Comparison of ENCODE assay signal across 8 cellular contexts in genomic region chr5:65481635-65482271, GRCh38. TPM values are rescaled to one million over a fixed set of nuclear protein-coding genes. Genes with fewer than 3 reads are reported as not detected.
DNase-seq lines count a peak whose midpoint lies in the region; ATAC-seq lines count a peak whose summit lies in the region.

Gene ADAMTS6 (minus strand): TSS chr5:65481920. CDS start chr5:65473673, 8,247 bp downstream.

- peaks cover 11 to 13% of the 10 kb centered on the region in 2 donors for H3K4me1 Mint-ChIP-seq in effector memory CD8-positive, alpha-beta T cell (ENCODE audit: low read depth in 2 of 2)

- DNase-seq in Ammon's horn (ENCODE audit: low spot score) (peak; percentile 92), NCI-H774 (lab: John Stamatoyannopoulos, UW) (peak; percentile 89), lung microvascular endothelial cell (ENCODE audit: low read depth in 2 of 2) (peak; percentile 96 to 99)
- peak; percentile 86 for DNase-seq in activated CD8-positive, alpha-beta memory T cell treated with anti-CD3 and anti-CD28 coated beads for 24 hours
- DNase-seq in effector memory CD8-positive, alpha-beta T cell: peak; percentile 55 to 63 (median 57)
- peak; percentile 48 to 62 (median 58) for DNase-seq in stimulated activated CD4-positive, alpha-beta T cell treated with anti-CD3 and anti-CD28 coated beads, TNF-alpha, amount 100 ng/mL, for 4 hours (ENCODE audit: low read depth in 3 of 3)

- H3K4me3 Mint-ChIP-seq in effector memory CD8-positive, alpha-beta T cell: no peak within 1 kb of the TSS

- no peaks in the 10 kb centered on the region for H3K27me3 Mint-ChIP-seq in effector memory CD8-positive, alpha-beta T cell

- H3K36me3 Mint-ChIP-seq in effector memory CD8-positive, alpha-beta T cell (ENCODE audit: insufficient read depth): peaks cover 4% of the 10 kb centered on the region

- H3K9me3 Mint-ChIP-seq in effector memory CD8-positive, alpha-beta T cell: no peaks in the 10 kb centered on the region

- peak within 1 kb of the TSS in 1 of 2 donors; percentile 97 for H3K27ac Mint-ChIP-seq in effector memory CD8-positive, alpha-beta T cell

- peak; percentile 76 for ATAC-seq in GM19025 (IDR thresholded peaks at IDR 0.05; ENCODE audit: low read depth, unreplicated experiment)
- peak; percentile 75 for ATAC-seq in HG03342 (IDR thresholded peaks at IDR 0.05; ENCODE audit: unreplicated experiment)
- peak; percentile 84 for ATAC-seq in effector memory CD8-positive, alpha-beta T cell (replicated peaks)

RNA-seq across cellular contexts. Expression of gene ADAMTS6, which starts in this region (rescaled TPM):
- 30.9 and 52.2 TPM in 2 replicates for total RNA-seq in lung microvascular endothelial cell

Comparison
In these comparisons a context has a peak if more than half of its experiments do, and no peak if none do; other contexts are left out.
1. Peak in every context shown above with its lines: DNase-seq and ATAC-seq.